In the genomic region with DNA sequence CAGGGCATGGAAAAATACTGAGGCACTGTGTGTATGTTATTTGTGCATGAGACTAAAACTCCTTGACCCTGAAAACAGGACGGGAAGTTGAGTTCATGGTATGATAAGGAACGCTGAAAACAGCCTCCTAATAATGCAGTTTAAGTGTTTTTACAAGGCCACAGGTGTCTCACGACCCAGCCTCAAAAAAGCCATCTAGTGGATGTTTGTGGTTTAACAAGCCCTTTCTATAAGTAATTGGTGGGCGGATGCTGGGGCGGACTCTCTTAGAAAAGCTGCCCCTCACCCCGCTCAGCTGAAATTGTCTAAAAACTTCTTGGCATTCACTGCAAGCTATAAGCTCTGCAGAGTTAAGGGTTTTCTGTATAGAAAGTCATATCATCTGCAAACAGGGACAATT, we compare ENCODE assay signal across 29 cellular contexts.
A peak's percentile ranks its signal among the peaks of the same experiment; 100 is the strongest.
DNase-seq lines count a peak whose midpoint lies in the region; FAIRE-seq and TF ChIP-seq lines count a peak whose summit lies in the region.
"Had no signal": no experiment of that assay in that cellular context is flagged by ENCODE, and none has a peak within 500 bp of the region (broad histone marks: within the 10 kb centered on the region; RNA-seq: fewer than 3 reads in every experiment).

No MANE protein-coding gene starts in this region.

- H3K79me2 ChIP-seq in H1 (ENCODE audit: control insufficient read depth in 1 of 2, insufficient read depth in 2 of 2, low read length in 2 of 2) = no peaks in the 10 kb centered on the region

- no peak overlapping the region for H4K5ac ChIP-seq in H1 (ENCODE audit: insufficient read length, low read depth, low read length)

- no peaks in the 10 kb centered on the region for H4K20me1 ChIP-seq in H1 (replicated peaks in 1 of 2; ENCODE audit: control insufficient read depth in 1 of 2, insufficient read depth in 2 of 2, low read length in 2 of 2)

- H3K36me3 ChIP-seq in A673 (ENCODE audit: insufficient read depth, low read length, poor library complexity, severe bottlenecking) (no peaks in the 10 kb centered on the region), H1 (ENCODE audit: control insufficient read depth in 2 of 4, insufficient read depth in 4 of 4, low read length in 3 of 4) (no peaks in the 10 kb centered on the region)
- H3K36me3 ChIP-seq: HAP-1, prostate gland, sigmoid colon had no signal

- H3K18ac ChIP-seq in H1 (ENCODE audit: extremely low read depth, low read length) = no peak overlapping the region

- no peaks in the 10 kb centered on the region; the same call in 1 of the 2 replicates for H3K23me2 ChIP-seq in H1 (ENCODE audit: low read depth, low read length)

- no peak overlapping the region for H2AFZ ChIP-seq in H1 (ENCODE audit: low read length)

- no peak overlapping the region for H3K4me2 ChIP-seq in H1 (ENCODE audit: insufficient read depth in 1 of 2, low read depth in 2 of 2, low read length in 2 of 2)
- H3K4me2 ChIP-seq: KMS-11 had no signal

- TF ChIP-seq EP300 in H1 (IDR thresholded peaks at IDR 0.05; ENCODE audit: borderline replicate concordance in 1 of 2, low read depth in 2 of 2, low read length in 2 of 2) = no peak

- H2BK15ac ChIP-seq in H1 (ENCODE audit: low read length) = no peak overlapping the region

- no peak overlapping the region for H3K56ac ChIP-seq in H1 (replicated peaks; ENCODE audit: insufficient read length, low read depth, low read length)

- H3K4ac ChIP-seq in H1 (replicated peaks; ENCODE audit: insufficient read length, low read depth, low read length) = no peak overlapping the region

- H3K4me1 ChIP-seq in A673 (ENCODE audit: insufficient read depth, low read length, poor library complexity, severe bottlenecking) = no peaks in the 10 kb centered on the region
- no peaks in the 10 kb centered on the region for H3K4me1 ChIP-seq in H1 (replicated peaks in 1 of 4; ENCODE audit: control insufficient read depth in 3 of 4, insufficient read depth in 4 of 4, low read length in 3 of 4)
- H3K4me1 ChIP-seq: HAP-1, prostate gland, sigmoid colon had no signal

- no peak overlapping the region for H2AK5ac ChIP-seq in H1 (ENCODE audit: low read depth, low read length)

- H2BK5ac ChIP-seq in H1 (ENCODE audit: low read depth, low read length) = no peak overlapping the region

- peak; percentile 24; the same call in 1 of the 2 replicates for TF ChIP-seq CTCF in A673 (conservative IDR thresholded peaks at IDR 0.05; ENCODE audit: low read depth, low read length)
- peak in 2 of 3 experiments; percentile 19 to 28; a peak in 1 of 4 replicates for TF ChIP-seq CTCF in H1 (IDR thresholded peaks at IDR 0.05; ENCODE audit: control extremely low read depth in 1 of 3, insufficient read depth in 1 of 3, low read depth in 1 of 3, low read length in 3 of 3)
- no peak for TF ChIP-seq CTCF in GM13976 (IDR thresholded peaks at IDR 0.05; ENCODE audit: borderline replicate concordance, control extremely low read depth, extremely low read depth, insufficient read depth, missing control alignments)

- 82% methylated on average over 6 of the region's 6 CpGs; no CpG with 5 or more reads in 1 of the 2 experiments for WGBS in H1 (ENCODE audit: extremely low coverage in 1 of 2, insufficient coverage in 1 of 2, insufficient read length in 1 of 2, insufficient replicate concordance in 2 of 2, low coverage in 1 of 2, low lambda C conversion rate in 2 of 2, missing lambda C conversion rate in 1 of 2), 2 experiments

- H4K91ac ChIP-seq in H1 (replicated peaks; ENCODE audit: insufficient read length, low read length) = no peak overlapping the region

- peaks cover 6% of the 10 kb centered on the region for H3K9me3 ChIP-seq in A673 (ENCODE audit: low read depth, low read length, poor library complexity, severe bottlenecking)
- H3K9me3 ChIP-seq in H1 (ENCODE audit: insufficient read depth in 2 of 2, low read depth in 1 of 2, low read length in 1 of 2) = peaks cover 15 to 16% of the 10 kb centered on the region in 2 experiments; a peak in 3 of 4 replicates
- H3K9me3 ChIP-seq: prostate gland had no signal

- no TSS peak for BruUV-seq in A673 (replicated peaks; lab: Mats Ljungman, UMichigan)

- H3K27me3 ChIP-seq in A673 (replicated peaks; ENCODE audit: insufficient read depth, low read depth, low read length, poor library complexity) (no peaks in the 10 kb centered on the region), H1 (replicated peaks in 1 of 4; ENCODE audit: control insufficient read depth in 3 of 4, extremely low read depth in 1 of 4, insufficient read depth in 3 of 4, low read length in 3 of 4) (no peaks in the 10 kb centered on the region)
- H3K27me3 ChIP-seq: sigmoid colon had no signal

- TF ChIP-seq RAD21 in H1 (IDR thresholded peaks at IDR 0.05 in 1 of 2, conservative IDR thresholded peaks at IDR 0.05 in 1 of 2; ENCODE audit: low read depth in 2 of 2, low read length in 2 of 2) = peak in 1 of 2 experiments; percentile 31; a peak in 2 of 4 replicates

- H2BK20ac ChIP-seq in H1 (ENCODE audit: low read length) = no peak overlapping the region

- no peak overlapping the region for H3K23ac ChIP-seq in H1 (ENCODE audit: insufficient read length)

- no peak overlapping the region for H3K9ac ChIP-seq in H1 (replicated peaks in 1 of 4; ENCODE audit: extremely low read depth in 1 of 4, low read depth in 3 of 4, low read length in 3 of 4)
- H3K9ac ChIP-seq: KMS-11 had no signal

- FAIRE-seq in H1 (lab: Jason Lieb, UNC) = peak; percentile 60
- FAIRE-seq: G401.6, keratinocyte had no signal

- H2BK12ac ChIP-seq in H1 (ENCODE audit: low read depth, low read length) = no peak overlapping the region

- peak; percentile 4 for DNase-seq in A673 (ENCODE audit: low spot score)
- peak; percentile 8 for DNase-seq in ELR (ENCODE audit: low read depth)
- DNase-seq in NAMALWA (ENCODE audit: low spot score) = peak; percentile 32
- no peak for DNase-seq in H1 (ENCODE audit: low read depth in 1 of 2, low spot score in 2 of 2)
- DNase-seq in HCEC 1CT = no peak
- no peak for DNase-seq in SIG-M5 treated with dmso at 0.1 percent for 504 hours (lab: John Stamatoyannopoulos, UW; ENCODE audit: unreplicated experiment)
- DNase-seq in GM13976 (ENCODE audit: low spot score) = no peak
- no peak for DNase-seq in AG20443 (ENCODE audit: low spot score)
- DNase-seq: activated CD4-positive, alpha-beta T cell treated with anti-CD3 and anti-CD28 coated beads for 36 hours; activated CD8-positive, alpha-beta memory T cell treated with anti-CD3 and anti-CD28 coated beads for 24 hours; activated effector memory CD4-positive, alpha-beta T cell treated with anti-CD3 and anti-CD28 coated beads, Interleukin-2, amount 50 U/mL, for 16 hours; activated naive CD8-positive, alpha-beta T cell treated with anti-CD3 and anti-CD28 coated beads for 36 hours; aorta; C1 segment of cervical spinal cord; Calu3; cortex of kidney; midbrain; naive thymus-derived CD8-positive, alpha-beta T cell; NCI-H1694 treated with DMSO at 0.1 percent for 48 hours; NCI-H510A; nucleus accumbens; RPMI8226; sigmoid colon; stimulated activated CD4-positive, alpha-beta T cell treated with anti-CD3 and anti-CD28 coated beads, Interleukin-4, amount 100 ng/mL, for 24 hours had no signal

- no peak for TF ChIP-seq POLR2A in H1 (IDR thresholded peaks at IDR 0.05; ENCODE audit: control extremely low read depth in 1 of 2, low read depth in 2 of 2, low read length in 2 of 2)

- H3K79me1 ChIP-seq in H1 (ENCODE audit: low read depth, low read length) = no peaks in the 10 kb centered on the region

- in situ Hi-C loops in GM13976 (cut with MboI; ENCODE audit: low sequenced_read_pairs, unreplicated experiment) = loop anchor here (25.0 kb wide), 1 partner anchor 108 kb away; no protein-coding TSS in a partner anchor

- CTCF ChIA-PET in A673 (lab: Charles Lee) (no interaction called here), H1 (lab: Charles Lee; ENCODE audit: partially characterized antibody) (interaction anchor here (1.0 to 1.3 kb wide), 2 partner anchors 15 to 19 kb away, joined by 4 read pairs; no protein-coding TSS in a partner anchor)

- H2BK120ac ChIP-seq in H1 (replicated peaks; ENCODE audit: low read depth, low read length) = no peak overlapping the region

- H4K8ac ChIP-seq in H1 (ENCODE audit: extremely low read depth, insufficient read depth, low read length) = no peak overlapping the region

- H3K14ac ChIP-seq in H1 (ENCODE audit: insufficient read length) = no peak overlapping the region

- no peak overlapping the region for H3K4me3 ChIP-seq in A673 (ENCODE audit: low read depth, low read length, poor library complexity, severe bottlenecking)
- no peak overlapping the region for H3K4me3 ChIP-seq in H1 (ENCODE audit: extremely low read depth in 1 of 4, insufficient read depth in 2 of 4, low read depth in 3 of 4, low read length in 4 of 4)
- H3K4me3 ChIP-seq: HAP-1, prostate gland, sigmoid colon had no signal

- POLR2A ChIA-PET in A673 (lab: Charles Lee; ENCODE audit: low non-redundant PET) = no interaction called here
- POLR2A ChIA-PET in H1 (lab: Charles Lee; ENCODE audit: partially characterized antibody) = no interaction called here

- H3K27ac ChIP-seq in A673 (ENCODE audit: low read depth, low read length, poor library complexity, severe bottlenecking) (no peak overlapping the region), H1 (ENCODE audit: low read depth, low read length) (no peak overlapping the region)
- H3K27ac ChIP-seq: KMS-11, prostate gland, sigmoid colon had no signal

- intact Hi-C loops in A673 (cut with micrococcal nuclease; ENCODE audit: unreplicated experiment) = no loop called here

TF ChIP-seq in H1, 55 proteins besides CTCF, POLR2A, EP300 and RAD21 (continues in another document):
- no peak for TF ChIP-seq ATF3 (IDR thresholded peaks at IDR 0.05; ENCODE audit: insufficient read depth, low read depth, low read length)
- TF ChIP-seq CBX8 (IDR thresholded peaks at IDR 0.05; ENCODE audit: borderline replicate concordance, low read depth, low read length) = no peak
- no peak for TF ChIP-seq GTF2F1 (IDR thresholded peaks at IDR 0.05; ENCODE audit: borderline replicate concordance, low read depth, low read length)
- no peak for TF ChIP-seq SUZ12 (IDR thresholded peaks at IDR 0.05; ENCODE audit: low read length)
- no peak for TF ChIP-seq BCL11A (IDR thresholded peaks at IDR 0.05; ENCODE audit: low read depth in 2 of 2, low read length in 2 of 2)
- TF ChIP-seq CREB1 (IDR thresholded peaks at IDR 0.05) = no peak
- no peak for TF ChIP-seq FOSL1 (IDR thresholded peaks at IDR 0.05; ENCODE audit: insufficient read depth, low read depth, low read length)
- TF ChIP-seq SIX5 (IDR thresholded peaks at IDR 0.05; ENCODE audit: low read depth, low read length) = no peak
- TF ChIP-seq SAP30 (IDR thresholded peaks at IDR 0.05; ENCODE audit: insufficient read depth, insufficient replicate concordance, low read length) = no peak
- no peak for TF ChIP-seq CEBPB (IDR thresholded peaks at IDR 0.05; ENCODE audit: low read depth, low read length)
- no peak for TF ChIP-seq RXRA (IDR thresholded peaks at IDR 0.05; ENCODE audit: insufficient read depth, low read depth, low read length)
- TF ChIP-seq KDM1A (IDR thresholded peaks at IDR 0.05; ENCODE audit: borderline replicate concordance, low read length) = no peak

Comparison
In these comparisons a context has a peak if more than half of its experiments do, and no peak if none do; other contexts are left out.
1. DNase-seq: peak in A673 (single experiment), ELR (single experiment) and NAMALWA (single experiment); none in H1 (0 of 2), HCEC 1CT (single experiment), SIG-M5 treated with dmso at 0.1 percent for 504 hours (single experiment), GM13976 (single experiment) and AG20443 (single experiment).